9 cellular contexts compared by ENCODE assay signal in genomic region chr1:8407652-8408051, GRCh38.
DNase-seq lines count a peak whose midpoint lies in the region; ATAC-seq and TF ChIP-seq lines count a peak whose summit lies in the region.
"Had no signal": no experiment of that assay in that cellular context is flagged by ENCODE, and none has a peak within 500 bp of the region (broad histone marks: within the 10 kb centered on the region; RNA-seq: fewer than 3 reads in every experiment).

No MANE protein-coding gene starts in this region.

- H3K36me3 Mint-ChIP-seq in activated naive CD8-positive, alpha-beta T cell treated with anti-CD3 and anti-CD28 coated beads, Interleukin-2, amount 10 ng/mL, durations not matched to agents 7 days and 5 days, result peaks cover 43% of the 10 kb centered on the region
- peaks cover 21% of the 10 kb centered on the region for H3K36me3 Mint-ChIP-seq in activated naive CD8-positive, alpha-beta T cell treated with anti-CD3 and anti-CD28 coated beads, Interleukin-2, amount 50 U/mL, for 24 hours (ENCODE audit: low read depth)
- H3K36me3 Mint-ChIP-seq in nephron (ENCODE audit: low read depth), result peaks cover 53% of the 10 kb centered on the region
- H3K36me3 Mint-ChIP-seq in activated CD4-positive, alpha-beta T cell treated with anti-CD3 and anti-CD28 coated beads, Interleukin-2, amount 10 ng/mL, durations not matched to agents 24 days and 14 days (ENCODE audit: low read depth), result peaks cover 43% of the 10 kb centered on the region

- no peaks in the 10 kb centered on the region for H3K27me3 ChIP-seq in duodenal mucosa (ENCODE audit: control insufficient read depth in 1 of 2, insufficient read depth in 2 of 2, low read length in 2 of 2)
- H3K27me3 ChIP-seq in upper lobe of right lung, result no peaks in the 10 kb centered on the region

- H3K9ac ChIP-seq in duodenal mucosa (ENCODE audit: low read depth in 1 of 2, low read length in 2 of 2), result peak overlapping the region; percentile 43 to 50

- H3K4me3 ChIP-seq in duodenal mucosa (ENCODE audit: low read depth in 1 of 2, low read length in 2 of 2) (peak overlapping the region; percentile 35 to 37), upper lobe of right lung (no peak overlapping the region)

- H3K27me3 Mint-ChIP-seq in activated naive CD8-positive, alpha-beta T cell treated with anti-CD3 and anti-CD28 coated beads, Interleukin-2, amount 10 ng/mL, durations not matched to agents 7 days and 5 days, result no peaks in the 10 kb centered on the region
- H3K27me3 Mint-ChIP-seq in activated naive CD8-positive, alpha-beta T cell treated with anti-CD3 and anti-CD28 coated beads, Interleukin-2, amount 50 U/mL, for 24 hours, result no peaks in the 10 kb centered on the region
- no peaks in the 10 kb centered on the region for H3K27me3 Mint-ChIP-seq in nephron (ENCODE audit: low read depth)
- H3K27me3 Mint-ChIP-seq in activated CD4-positive, alpha-beta T cell treated with anti-CD3 and anti-CD28 coated beads, Interleukin-2, amount 10 ng/mL, durations not matched to agents 24 days and 14 days, result no peaks in the 10 kb centered on the region

- no peaks in the 10 kb centered on the region for H3K9me3 Mint-ChIP-seq in activated naive CD8-positive, alpha-beta T cell treated with anti-CD3 and anti-CD28 coated beads, Interleukin-2, amount 10 ng/mL, durations not matched to agents 7 days and 5 days
- H3K9me3 Mint-ChIP-seq in activated naive CD8-positive, alpha-beta T cell treated with anti-CD3 and anti-CD28 coated beads, Interleukin-2, amount 50 U/mL, for 24 hours, result no peaks in the 10 kb centered on the region
- no peaks in the 10 kb centered on the region for H3K9me3 Mint-ChIP-seq in nephron
- no peaks in the 10 kb centered on the region for H3K9me3 Mint-ChIP-seq in activated CD4-positive, alpha-beta T cell treated with anti-CD3 and anti-CD28 coated beads, Interleukin-2, amount 10 ng/mL, durations not matched to agents 24 days and 14 days

- H3K4me3 Mint-ChIP-seq in activated naive CD8-positive, alpha-beta T cell treated with anti-CD3 and anti-CD28 coated beads, Interleukin-2, amount 10 ng/mL, durations not matched to agents 7 days and 5 days, result peak overlapping the region; percentile 42
- H3K4me3 Mint-ChIP-seq in activated naive CD8-positive, alpha-beta T cell treated with anti-CD3 and anti-CD28 coated beads, Interleukin-2, amount 50 U/mL, for 24 hours, result no peak overlapping the region
- peak overlapping the region; percentile 2 to 6 (median 5) for H3K4me3 Mint-ChIP-seq in nephron
- H3K4me3 Mint-ChIP-seq in activated CD4-positive, alpha-beta T cell treated with anti-CD3 and anti-CD28 coated beads, Interleukin-2, amount 10 ng/mL, durations not matched to agents 24 days and 14 days, result no peak overlapping the region

- H3K4me1 Mint-ChIP-seq in activated naive CD8-positive, alpha-beta T cell treated with anti-CD3 and anti-CD28 coated beads, Interleukin-2, amount 10 ng/mL, durations not matched to agents 7 days and 5 days, result peaks cover 31% of the 10 kb centered on the region
- H3K4me1 Mint-ChIP-seq in activated naive CD8-positive, alpha-beta T cell treated with anti-CD3 and anti-CD28 coated beads, Interleukin-2, amount 50 U/mL, for 24 hours, result peaks cover 41% of the 10 kb centered on the region
- H3K4me1 Mint-ChIP-seq in nephron, result peaks cover 68% of the 10 kb centered on the region
- peaks cover 38% of the 10 kb centered on the region for H3K4me1 Mint-ChIP-seq in activated CD4-positive, alpha-beta T cell treated with anti-CD3 and anti-CD28 coated beads, Interleukin-2, amount 10 ng/mL, durations not matched to agents 24 days and 14 days

- DNase-seq in activated naive CD8-positive, alpha-beta T cell treated with anti-CD3 and anti-CD28 coated beads, Interleukin-2, amount 10 ng/mL, durations not matched to agents 7 days and 5 days, result no peak
- DNase-seq in activated naive CD8-positive, alpha-beta T cell treated with anti-CD3 and anti-CD28 coated beads, Interleukin-2, amount 50 U/mL, for 24 hours, result no peak
- DNase-seq in upper lobe of right lung (no peak), DMS153 (lab: John Stamatoyannopoulos, UW) (no peak)
- no peak for DNase-seq in activated CD4-positive, alpha-beta T cell treated with anti-CD3 and anti-CD28 coated beads, Interleukin-2, amount 10 ng/mL, durations not matched to agents 24 days and 14 days
- DNase-seq: NCI-H1048 had no signal

- ATAC-seq in activated naive CD8-positive, alpha-beta T cell treated with anti-CD3 and anti-CD28 coated beads, Interleukin-2, amount 10 ng/mL, durations not matched to agents 7 days and 5 days (ENCODE audit: low read depth), result peak; percentile 68
- ATAC-seq in activated naive CD8-positive, alpha-beta T cell treated with anti-CD3 and anti-CD28 coated beads, Interleukin-2, amount 50 U/mL, for 24 hours, result no peak
- ATAC-seq in upper lobe of right lung (no peak), GM21723 (IDR thresholded peaks at IDR 0.05; ENCODE audit: unreplicated experiment) (no peak)

- H3K36me3 ChIP-seq in duodenal mucosa (ENCODE audit: control insufficient read depth in 1 of 2, insufficient read depth in 2 of 2, low read length in 2 of 2) (peaks cover 0 to 28% of the 10 kb centered on the region in 2 donors), upper lobe of right lung (peaks cover 27% of the 10 kb centered on the region)

- peak overlapping the region; percentile 65 for H3K27ac Mint-ChIP-seq in activated naive CD8-positive, alpha-beta T cell treated with anti-CD3 and anti-CD28 coated beads, Interleukin-2, amount 10 ng/mL, durations not matched to agents 7 days and 5 days
- no peak overlapping the region for H3K27ac Mint-ChIP-seq in activated naive CD8-positive, alpha-beta T cell treated with anti-CD3 and anti-CD28 coated beads, Interleukin-2, amount 50 U/mL, for 24 hours
- H3K27ac Mint-ChIP-seq in nephron, result peak overlapping the region; percentile 96 to 97 (median 96)
- H3K27ac Mint-ChIP-seq in activated CD4-positive, alpha-beta T cell treated with anti-CD3 and anti-CD28 coated beads, Interleukin-2, amount 10 ng/mL, durations not matched to agents 24 days and 14 days, result no peak overlapping the region

- H3K27ac ChIP-seq in duodenal mucosa (ENCODE audit: low read depth, low read length), result peak overlapping the region; percentile 76
- H3K27ac ChIP-seq in upper lobe of right lung, result peak overlapping the region; percentile 82

- POLR2A ChIA-PET in activated naive CD8-positive, alpha-beta T cell treated with anti-CD3 and anti-CD28 coated beads, Interleukin-2, amount 10 ng/mL, durations not matched to agents 7 days and 5 days (lab: Charles Lee), result interaction anchor here (0.9 to 1.2 kb wide), 2 partner anchors 11 to 24 kb away, joined by 3 read pairs; no protein-coding TSS in a partner anchor

- no peaks in the 10 kb centered on the region for H3K9me3 ChIP-seq in duodenal mucosa (ENCODE audit: control insufficient read depth in 1 of 2, low read length in 2 of 2)
- no peaks in the 10 kb centered on the region for H3K9me3 ChIP-seq in upper lobe of right lung

- peaks cover 61 to 73% of the 10 kb centered on the region in 2 donors for H3K4me1 ChIP-seq in duodenal mucosa (ENCODE audit: control insufficient read depth in 1 of 2, insufficient read depth in 2 of 2, low read length in 2 of 2)
- peaks cover 67% of the 10 kb centered on the region for H3K4me1 ChIP-seq in upper lobe of right lung

- no peak for TF ChIP-seq CTCF in nephron (IDR thresholded peaks at IDR 0.05; ENCODE audit: unreplicated experiment in 3 of 3)
- no peak for TF ChIP-seq CTCF in upper lobe of right lung (IDR thresholded peaks at IDR 0.05)

- intact Hi-C loops in upper lobe of right lung (cut with DNase I), result loop anchor here (10.0 kb wide), 1 partner anchor 53 kb away; no protein-coding TSS in a partner anchor
- intact Hi-C loops in activated CD4-positive, alpha-beta T cell treated with anti-CD3 and anti-CD28 coated beads, Interleukin-2, amount 10 ng/mL, durations not matched to agents 24 days and 14 days (cut with micrococcal nuclease), result no loop called here

Comparison
In these comparisons a context has a peak if more than half of its experiments do, and no peak if none do; other contexts are left out.
1. H3K27ac Mint-ChIP-seq: peak in activated naive CD8-positive, alpha-beta T cell treated with anti-CD3 and anti-CD28 coated beads, Interleukin-2, amount 10 ng/mL, durations not matched to agents 7 days and 5 days (single experiment) and nephron (3 of 3); none in activated naive CD8-positive, alpha-beta T cell treated with anti-CD3 and anti-CD28 coated beads, Interleukin-2, amount 50 U/mL, for 24 hours (single experiment) and activated CD4-positive, alpha-beta T cell treated with anti-CD3 and anti-CD28 coated beads, Interleukin-2, amount 10 ng/mL, durations not matched to agents 24 days and 14 days (single experiment).
2. H3K4me3 Mint-ChIP-seq: peak in activated naive CD8-positive, alpha-beta T cell treated with anti-CD3 and anti-CD28 coated beads, Interleukin-2, amount 10 ng/mL, durations not matched to agents 7 days and 5 days (single experiment) and nephron (3 of 3); none in activated naive CD8-positive, alpha-beta T cell treated with anti-CD3 and anti-CD28 coated beads, Interleukin-2, amount 50 U/mL, for 24 hours (single experiment) and activated CD4-positive, alpha-beta T cell treated with anti-CD3 and anti-CD28 coated beads, Interleukin-2, amount 10 ng/mL, durations not matched to agents 24 days and 14 days (single experiment).